8 cellular contexts compared by ENCODE assay signal in the genomic region with DNA sequence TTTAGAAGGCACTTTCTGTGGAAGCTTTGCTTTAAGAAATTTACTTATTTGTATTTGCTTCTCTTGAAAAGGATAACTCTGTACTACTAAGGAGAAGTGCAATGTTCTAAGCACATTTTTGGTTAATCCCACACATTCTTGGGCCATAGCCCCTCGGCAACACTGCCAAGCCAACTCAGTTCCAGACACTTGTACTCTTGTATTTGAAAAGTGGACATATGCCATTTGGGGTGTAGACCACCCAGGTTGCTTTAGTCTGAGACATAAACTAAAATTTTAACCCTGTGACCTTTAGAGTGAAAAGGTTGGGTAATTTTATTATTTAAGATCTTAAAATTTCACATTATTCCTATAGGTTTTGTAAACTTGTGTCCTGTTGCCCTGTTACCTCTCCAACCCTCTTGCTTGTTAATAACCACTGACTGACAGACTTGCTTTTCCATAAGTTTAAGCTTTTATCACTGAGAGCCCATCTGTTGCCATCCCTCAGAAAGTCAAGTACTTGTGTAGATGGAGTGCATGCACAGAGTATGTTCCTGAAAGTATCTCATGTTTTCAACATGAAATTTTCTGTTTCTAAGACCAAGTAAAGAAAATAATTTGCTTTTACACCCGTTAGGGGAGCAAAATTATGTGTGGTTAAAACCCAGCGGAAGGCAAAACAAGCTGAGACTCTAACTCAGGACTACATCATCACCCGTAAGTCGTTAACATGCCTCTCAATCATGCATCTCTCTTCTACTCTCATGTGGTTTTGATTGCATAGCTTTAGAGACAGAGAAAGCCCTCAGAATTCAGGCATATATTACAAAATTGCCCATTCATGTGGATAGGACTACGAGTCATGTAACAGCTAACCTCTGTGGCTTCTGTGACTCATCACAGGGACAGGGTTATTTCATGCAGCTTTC.
DNase-seq lines count a peak whose midpoint lies in the region; ATAC-seq and TF ChIP-seq lines count a peak whose summit lies in the region.

No MANE protein-coding gene starts in this region.

- POLR2A ChIA-PET in activated naive CD8-positive, alpha-beta T cell treated with anti-CD3 and anti-CD28 coated beads, Interleukin-2, amount 10 ng/mL, durations not matched to agents 7 days and 5 days (lab: Charles Lee) = no interaction called here

- H3K27ac Mint-ChIP-seq in activated naive CD8-positive, alpha-beta T cell treated with anti-CD3 and anti-CD28 coated beads, Interleukin-2, amount 10 ng/mL, durations not matched to agents 7 days and 5 days = peak overlapping the region; percentile 81

- no peaks in the 10 kb centered on the region for H3K27me3 ChIP-seq in HAP-1 (ENCODE audit: low read depth)

- H3K4me1 ChIP-seq in HAP-1 = no peaks in the 10 kb centered on the region; the same call in 1 of the 2 replicates

- peaks cover 16% of the 10 kb centered on the region for H3K36me3 Mint-ChIP-seq in activated naive CD8-positive, alpha-beta T cell treated with anti-CD3 and anti-CD28 coated beads, Interleukin-2, amount 10 ng/mL, durations not matched to agents 7 days and 5 days

- H3K36me3 ChIP-seq in HAP-1 (replicated peaks) = peaks cover 4% of the 10 kb centered on the region

- no peak overlapping the region for H3K4me3 ChIP-seq in GM12865 (ENCODE audit: low read depth, low read length)
- H3K4me3 ChIP-seq in skeletal muscle cell (ENCODE audit: low read depth, low read length) = no peak overlapping the region
- H3K4me3 ChIP-seq in HAP-1 = no peak overlapping the region

- no peaks in the 10 kb centered on the region for H3K27me3 Mint-ChIP-seq in activated naive CD8-positive, alpha-beta T cell treated with anti-CD3 and anti-CD28 coated beads, Interleukin-2, amount 10 ng/mL, durations not matched to agents 7 days and 5 days

- H3K4me3 Mint-ChIP-seq in activated naive CD8-positive, alpha-beta T cell treated with anti-CD3 and anti-CD28 coated beads, Interleukin-2, amount 10 ng/mL, durations not matched to agents 7 days and 5 days = peak overlapping the region; percentile 57

- no peak for TF ChIP-seq CTCF in GM12865 (IDR thresholded peaks at IDR 0.05; ENCODE audit: insufficient read depth, low read depth, low read length, missing control alignments)

- H3K9me3 ChIP-seq in HAP-1 = no peaks in the 10 kb centered on the region

- H3K4me1 Mint-ChIP-seq in activated naive CD8-positive, alpha-beta T cell treated with anti-CD3 and anti-CD28 coated beads, Interleukin-2, amount 10 ng/mL, durations not matched to agents 7 days and 5 days = peaks cover 20% of the 10 kb centered on the region

- peak; percentile 74 for DNase-seq in GM12865 (ENCODE audit: low read depth)
- DNase-seq in Kasumi-1 (lab: John Stamatoyannopoulos, UW) = peak; percentile 65 to 71
- no peak for DNase-seq in activated naive CD8-positive, alpha-beta T cell treated with anti-CD3 and anti-CD28 coated beads, Interleukin-2, amount 10 ng/mL, durations not matched to agents 7 days and 5 days
- peak; percentile 91 for DNase-seq in skeletal muscle cell (ENCODE audit: low read depth)
- DNase-seq in NCI-H345 treated with DMSO at 0.1 percent for 48 hours (lab: John Stamatoyannopoulos, UW; ENCODE audit: unreplicated experiment) = no peak
- DNase-seq in GDM1 (lab: John Stamatoyannopoulos, UW) = no peak
- no peak for DNase-seq in HAP-1 (ENCODE audit: low spot score in 2 of 2)

- in situ Hi-C loops in HAP-1 (cut with MboI; ENCODE audit: low sequenced_read_pairs) = no loop called here

- H3K9me3 Mint-ChIP-seq in activated naive CD8-positive, alpha-beta T cell treated with anti-CD3 and anti-CD28 coated beads, Interleukin-2, amount 10 ng/mL, durations not matched to agents 7 days and 5 days = no peaks in the 10 kb centered on the region

- peak; percentile 68 for ATAC-seq in GM21737 (IDR thresholded peaks at IDR 0.05; ENCODE audit: unreplicated experiment)
- peak; percentile 88 for ATAC-seq in activated naive CD8-positive, alpha-beta T cell treated with anti-CD3 and anti-CD28 coated beads, Interleukin-2, amount 10 ng/mL, durations not matched to agents 7 days and 5 days (ENCODE audit: low read depth)

Comparison
In these comparisons a context has a peak if more than half of its experiments do, and no peak if none do; other contexts are left out.
1. DNase-seq: peak in GM12865 (single experiment), Kasumi-1 (2 of 2) and skeletal muscle cell (single experiment); none in activated naive CD8-positive, alpha-beta T cell treated with anti-CD3 and anti-CD28 coated beads, Interleukin-2, amount 10 ng/mL, durations not matched to agents 7 days and 5 days (single experiment), NCI-H345 treated with DMSO at 0.1 percent for 48 hours (single experiment), GDM1 (single experiment) and HAP-1 (0 of 2).